Comparison of ENCODE assay signal across 34 cellular contexts in the genomic region with DNA sequence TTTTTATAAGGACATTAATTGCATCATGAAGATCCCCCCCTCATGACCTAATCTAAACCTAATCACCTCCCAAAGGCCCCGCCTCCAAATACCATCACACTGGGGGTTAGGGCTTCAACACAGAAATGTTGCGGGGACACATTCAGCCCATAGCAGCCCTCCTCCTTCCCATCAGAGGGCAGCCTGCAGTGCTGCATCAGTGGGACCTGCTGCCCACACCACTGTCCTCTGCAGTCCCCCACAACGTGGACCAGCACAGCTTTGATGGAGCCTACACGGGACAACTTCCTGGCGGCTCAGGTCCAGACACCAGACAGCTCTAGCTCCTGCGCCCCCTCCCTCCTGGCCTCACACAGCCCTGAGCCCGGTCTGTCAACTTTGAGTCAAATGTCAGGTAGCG.
"Had no signal": no experiment of that assay in that cellular context is flagged by ENCODE, and none has a peak within 500 bp of the region (broad histone marks: within the 10 kb centered on the region; RNA-seq: fewer than 3 reads in every experiment).

No MANE protein-coding gene starts in this region.

- H3K27me3 ChIP-seq: MG63 had no signal

- H3K9me3 ChIP-seq: MG63 had no signal

- DNase-seq: Karpas-422, Kasumi-1, MG63, MM.1S, MV-4-11, NCI-H1048, NCI-H1092, NCI-H1092 treated with DMSO at 0.1 percent for 48 hours, NCI-H1105, NCI-H1105 treated with DMSO at 0.1 percent for 48 hours, NCI-H1417, NCI-H1417 treated with DMSO at 0.1 percent for 48 hours, NCI-H1436, NCI-H1436 treated with DMSO at 0.1 percent for 48 hours, NCI-H146, NCI-H1694, NCI-H1694 treated with DMSO at 0.1 percent for 48 hours, NCI-H187, NCI-H187 treated with DMSO at 0.1 percent for 48 hours, NCI-H1930, NCI-H2029, NCI-H2029 treated with DMSO at 0.1 percent for 48 hours, NCI-H2081, NCI-H2081 treated with DMSO at 0.1 percent for 48 hours, NCI-H2107, NCI-H2171, NCI-H2171 treated with DMSO at 0.1 percent for 48 hours, NCI-H2227 treated with DMSO at 0.1 percent for 48 hours, NCI-H226, NCI-H345, NCI-H446, NCI-H446 treated with DMSO at 0.1 percent for 48 hours, NCI-H510A, NCI-H510A treated with DMSO at 0.1 percent for 48 hours had no signal

- H3K36me3 ChIP-seq: MG63 had no signal

- H3K4me3 ChIP-seq: MG63 had no signal
